In genomic region chr15:89148126-89148525, GRCh38 we compare ENCODE assay signal across 36 cellular contexts.
"Had no signal": no experiment of that assay in that cellular context is flagged by ENCODE, and none has a peak within 500 bp of the region (broad histone marks: within the 10 kb centered on the region; RNA-seq: fewer than 3 reads in every experiment).

No MANE protein-coding gene starts in this region.

- H3K9me3 ChIP-seq: MG63 had no signal

- H3K27me3 ChIP-seq: brain microvascular endothelial cell, cardiac muscle cell, MG63 had no signal

- DNase-seq: activated CD4-positive, alpha-beta memory T cell treated with anti-CD3 and anti-CD28 coated beads, Interleukin-2, amount 10 ng/mL, durations not matched to agents 7 days and 5 days; activated CD4-positive, alpha-beta T cell treated with anti-CD3 and anti-CD28 coated beads for 1 hour; activated CD4-positive, alpha-beta T cell treated with anti-CD3 and anti-CD28 coated beads for 48 hours; activated CD4-positive, CD25-positive, alpha-beta regulatory T cell; activated effector memory CD4-positive, alpha-beta T cell treated with anti-CD3 and anti-CD28 coated beads, Interleukin-2, amount 50 U/mL, for 16 hours; activated naive CD4-positive, alpha-beta T cell; activated naive CD4-positive, alpha-beta T cell treated with anti-CD3 and anti-CD28 coated beads, Interleukin-2, amount 50 U/mL, for 16 hours; activated naive CD8-positive, alpha-beta T cell treated with anti-CD3 and anti-CD28 coated beads for 36 hours; activated T-cell treated with anti-CD3 and anti-CD28 coated beads, Interleukin-2, amount 50 U/mL, for 1 hour; activated T-cell treated with anti-CD3 and anti-CD28 coated beads, Interleukin-2, amount 50 U/mL, for 72 hours; amniotic stem cell; aorta; brain microvascular endothelial cell; Kasumi-1; KG1; MG63; NCI-H1048; NCI-H1105 treated with DMSO at 0.1 percent for 48 hours; NCI-H1436; NCI-H1694; NCI-H1930; NCI-H345; NCI-H524 treated with DMSO at 0.1 percent for 48 hours; NK-92 treated with Interleukin-12 subunit alpha and Interleukin-12 subunit beta, amount 100 ng/mL, for 24 hours; PC-9; SIG-M5; SW 1271; T-helper 1 cell; T-helper 2 cell; T-helper 9 cell; WERI-Rb-1 had no signal

- H3K4me2 ChIP-seq: PC-9 had no signal

- FAIRE-seq: RCC 7860 had no signal

- H3K4me3 ChIP-seq: cardiac muscle cell, MG63, PC-9 had no signal

- ATAC-seq: activated T-cell treated with anti-CD3 and anti-CD28 coated beads, Interleukin-2, amount 50 U/mL, for 72 hours; activated T-helper 17 cell treated with anti-CD3 and anti-CD28 coated beads, Interleukin-2, amount 50 U/mL, for 72 hours; Right ventricle myocardium inferior had no signal

- H3K27ac ChIP-seq: brain microvascular endothelial cell, cardiac muscle cell, PC-9, RWPE1, WERI-Rb-1 had no signal

- H2AFZ ChIP-seq: PC-9 had no signal

- H3K36me3 ChIP-seq: cardiac muscle cell had no signal
